In genomic region chr15:41230345-41230649, GRCh38 we compare ENCODE assay signal across 8 cellular contexts. TPM values are rescaled to one million over a fixed set of nuclear protein-coding genes. Genes with fewer than 3 reads are reported as not detected.
DNase-seq lines count a peak whose midpoint lies in the region; ATAC-seq, FAIRE-seq and TF ChIP-seq lines count a peak whose summit lies in the region.
"Had no signal": no experiment of that assay in that cellular context is flagged by ENCODE, and none has a peak within 500 bp of the region (broad histone marks: within the 10 kb centered on the region; RNA-seq: fewer than 3 reads in every experiment).

No MANE protein-coding gene starts in this region.

- peak overlapping the region; percentile 76 for H3K27ac ChIP-seq in HL-60 (replicated peaks)
- H3K27ac ChIP-seq in iPS-20b (ENCODE audit: low read length): no peak overlapping the region

- peaks cover 24% of the 10 kb centered on the region for H3K4me1 Mint-ChIP-seq in activated T-helper 2 cell treated with anti-CD3 and anti-CD28 coated beads, Interferon-gamma antibody, Interleukin-2, Interleukin-4, amounts not matched to agents 10 μg/mL and 5 μg/mL and 100 μg/mL, durations not matched to agents 14 hours and 24 hours and 36 hours (ENCODE audit: low read depth)
- H3K4me1 Mint-ChIP-seq in stimulated activated naive CD8-positive, alpha-beta T cell treated with anti-CD3 and anti-CD28 coated beads, Interleukin-15, amount 100 ng/mL, for 72 hours: peaks cover 29% of the 10 kb centered on the region

- no peaks in the 10 kb centered on the region for H3K9me3 ChIP-seq in iPS-20b (ENCODE audit: insufficient read depth, low read depth, low read length)

- H3K4me1 ChIP-seq in iPS-20b (ENCODE audit: insufficient read depth, low read length): peaks cover 3% of the 10 kb centered on the region; the same call in 1 of the 2 replicates

- peak overlapping the region; percentile 85 for H3K27ac Mint-ChIP-seq in activated T-helper 2 cell treated with anti-CD3 and anti-CD28 coated beads, Interferon-gamma antibody, Interleukin-2, Interleukin-4, amounts not matched to agents 10 μg/mL and 5 μg/mL and 100 μg/mL, durations not matched to agents 14 hours and 24 hours and 36 hours
- H3K27ac Mint-ChIP-seq in stimulated activated naive CD8-positive, alpha-beta T cell treated with anti-CD3 and anti-CD28 coated beads, Interleukin-15, amount 100 ng/mL, for 72 hours: peak overlapping the region in 1 of 2 donors; percentile 95

- H3K4me3 Mint-ChIP-seq in activated T-helper 2 cell treated with anti-CD3 and anti-CD28 coated beads, Interferon-gamma antibody, Interleukin-2, Interleukin-4, amounts not matched to agents 10 μg/mL and 5 μg/mL and 100 μg/mL, durations not matched to agents 14 hours and 24 hours and 36 hours (ENCODE audit: low read depth): peak overlapping the region; percentile 87
- peak overlapping the region; percentile 90 to 97 for H3K4me3 Mint-ChIP-seq in stimulated activated naive CD8-positive, alpha-beta T cell treated with anti-CD3 and anti-CD28 coated beads, Interleukin-15, amount 100 ng/mL, for 72 hours

- H3K36me3 ChIP-seq in iPS-20b (ENCODE audit: insufficient read depth, low read depth, low read length): no peaks in the 10 kb centered on the region

- no peaks in the 10 kb centered on the region for H3K36me3 Mint-ChIP-seq in activated T-helper 2 cell treated with anti-CD3 and anti-CD28 coated beads, Interferon-gamma antibody, Interleukin-2, Interleukin-4, amounts not matched to agents 10 μg/mL and 5 μg/mL and 100 μg/mL, durations not matched to agents 14 hours and 24 hours and 36 hours (ENCODE audit: low read depth)

- peaks cover 8% of the 10 kb centered on the region for H3K27me3 Mint-ChIP-seq in activated T-helper 2 cell treated with anti-CD3 and anti-CD28 coated beads, Interferon-gamma antibody, Interleukin-2, Interleukin-4, amounts not matched to agents 10 μg/mL and 5 μg/mL and 100 μg/mL, durations not matched to agents 14 hours and 24 hours and 36 hours (ENCODE audit: low read depth)
- no peaks in the 10 kb centered on the region for H3K27me3 Mint-ChIP-seq in stimulated activated naive CD8-positive, alpha-beta T cell treated with anti-CD3 and anti-CD28 coated beads, Interleukin-15, amount 100 ng/mL, for 72 hours

- TF ChIP-seq CTCF in HL-60 (IDR thresholded peaks at IDR 0.05; ENCODE audit: insufficient read depth, low read length) (no peak), omental fat pad (IDR thresholded peaks at IDR 0.05) (no peak)

- ATAC-seq in stimulated activated naive CD8-positive, alpha-beta T cell treated with anti-CD3 and anti-CD28 coated beads, Interleukin-15, amount 100 ng/mL, for 72 hours: no peak
- no peak for ATAC-seq in omental fat pad (ENCODE audit: low FRiP score)

- DNase-seq in HL-60 (ENCODE audit: low read depth in 1 of 2, low spot score in 1 of 2) (no peak), omental fat pad (ENCODE audit: low spot score) (no peak), urothelium cell line (ENCODE audit: low spot score) (no peak), EL (no peak)
- no peak for DNase-seq in activated T-helper 2 cell treated with anti-CD3 and anti-CD28 coated beads, Interferon-gamma antibody, Interleukin-2, Interleukin-4, amounts not matched to agents 10 μg/mL and 5 μg/mL and 100 μg/mL, durations not matched to agents 14 hours and 24 hours and 36 hours (ENCODE audit: low spot score)
- no peak for DNase-seq in stimulated activated naive CD8-positive, alpha-beta T cell treated with anti-CD3 and anti-CD28 coated beads, Interleukin-15, amount 100 ng/mL, for 72 hours

- H3K9ac ChIP-seq in iPS-20b (ENCODE audit: low read depth, low read length): peak overlapping the region; percentile 42; the same call in 1 of the 2 replicates

- no peaks in the 10 kb centered on the region for H3K27me3 ChIP-seq in HL-60 (ENCODE audit: insufficient read depth, poor library complexity, severe bottlenecking)
- H3K27me3 ChIP-seq in iPS-20b (ENCODE audit: insufficient read depth, low read length): no peaks in the 10 kb centered on the region

- no peaks in the 10 kb centered on the region for H3K9me3 Mint-ChIP-seq in activated T-helper 2 cell treated with anti-CD3 and anti-CD28 coated beads, Interferon-gamma antibody, Interleukin-2, Interleukin-4, amounts not matched to agents 10 μg/mL and 5 μg/mL and 100 μg/mL, durations not matched to agents 14 hours and 24 hours and 36 hours
- no peaks in the 10 kb centered on the region for H3K9me3 Mint-ChIP-seq in stimulated activated naive CD8-positive, alpha-beta T cell treated with anti-CD3 and anti-CD28 coated beads, Interleukin-15, amount 100 ng/mL, for 72 hours

- intact Hi-C loops in activated T-helper 2 cell treated with anti-CD3 and anti-CD28 coated beads, Interferon-gamma antibody, Interleukin-2, Interleukin-4, amounts not matched to agents 10 μg/mL and 5 μg/mL and 100 μg/mL, durations not matched to agents 14 hours and 24 hours and 36 hours (cut with micrococcal nuclease): loop anchor here (2.0 kb wide), 3 partner anchors 53 to 431 kb away; partner anchors contain the start of genes CHAC1 and MGA

- FAIRE-seq in urothelium cell line (lab: Jason Lieb, UNC): no peak

- H3K4me3 ChIP-seq in HL-60 (replicated peaks; ENCODE audit: insufficient read depth, low read length) (peak overlapping the region; percentile 34; the same call in 1 of the 2 replicates), iPS-20b (ENCODE audit: low read length) (peak overlapping the region; percentile 45)

RNA-seq across cellular contexts. Expression of gene EXD1, which starts 0.3 kb away (rescaled TPM):
- total RNA-seq in activated T-helper 2 cell treated with anti-CD3 and anti-CD28 coated beads, Interferon-gamma antibody, Interleukin-2, Interleukin-4, amounts not matched to agents 10 μg/mL and 5 μg/mL and 100 μg/mL, durations not matched to agents 14 hours and 24 hours and 36 hours: not detected in 2 replicates
- not detected for total RNA-seq in omental fat pad
- total RNA-seq: SK-MEL-5 had no signal

RNA-seq across cellular contexts. Expression of gene CHP1, which starts 0.8 kb away (rescaled TPM):
- total RNA-seq in activated T-helper 2 cell treated with anti-CD3 and anti-CD28 coated beads, Interferon-gamma antibody, Interleukin-2, Interleukin-4, amounts not matched to agents 10 μg/mL and 5 μg/mL and 100 μg/mL, durations not matched to agents 14 hours and 24 hours and 36 hours: 58.3 and 58.6 TPM in 2 replicates
- total RNA-seq in omental fat pad: 100 to 1,000 TPM; 172 to 320 (median 243) TPM
